Comparison of ENCODE assay signal across 20 cellular contexts in the genomic region with DNA sequence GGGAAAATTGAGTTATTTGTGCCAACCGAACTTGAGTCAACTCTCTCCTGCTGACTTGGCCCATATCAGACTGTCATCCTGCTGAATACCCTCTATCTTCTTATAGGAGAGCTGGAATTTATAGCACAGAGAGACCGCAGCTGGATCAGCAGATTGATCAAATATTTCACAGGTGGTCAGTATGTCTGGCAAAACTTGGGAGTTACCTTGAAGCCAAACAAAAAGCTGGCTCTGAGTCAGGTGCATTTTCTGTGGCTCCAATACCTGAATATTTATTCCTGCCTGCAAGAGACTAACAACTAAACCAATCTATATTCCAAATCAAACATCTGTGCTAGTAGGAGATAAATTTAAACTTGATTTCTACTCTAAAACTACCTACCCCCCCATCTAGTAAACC.
DNase-seq lines count a peak whose midpoint lies in the region; ATAC-seq and TF ChIP-seq lines count a peak whose summit lies in the region.
"Had no signal": no experiment of that assay in that cellular context is flagged by ENCODE, and none has a peak within 500 bp of the region (broad histone marks: within the 10 kb centered on the region; RNA-seq: fewer than 3 reads in every experiment).

No MANE protein-coding gene starts in this region.

- no peak for TF ChIP-seq POLR2A in stomach (IDR thresholded peaks at IDR 0.05)

- H3K36me3 ChIP-seq in stomach (no peaks in the 10 kb centered on the region), MG63 (no peaks in the 10 kb centered on the region)
- H3K36me3 ChIP-seq: BLaER1 had no signal

- H3K9me3 Mint-ChIP-seq in stimulated activated effector memory CD8-positive, alpha-beta T cell treated with anti-CD3 and anti-CD28 coated beads, Interleukin-12 subunit alpha, Interleukin-12 subunit beta, amount 100 ng/mL, for 72 hours, result no peaks in the 10 kb centered on the region
- H3K9me3 Mint-ChIP-seq: CD4-positive, CD25-positive, alpha-beta regulatory T cell; CD8-positive, alpha-beta T cell; H9 had no signal

- H3K4me3 ChIP-seq in stomach, result no peak overlapping the region
- H3K4me3 ChIP-seq in MG63, result no peak overlapping the region
- H3K4me3 ChIP-seq: BLaER1, GM12878, GM23248 had no signal

- H3K4me1 ChIP-seq in stomach, result peaks cover 0 to 33% (median 16%) of the 10 kb centered on the region in 4 donors
- H3K4me1 ChIP-seq: BLaER1 had no signal

- H3K27ac ChIP-seq in VCaP, result peak overlapping the region; percentile 61
- H3K27ac ChIP-seq in stomach, result peak overlapping the region in 2 of 5 donors; percentile 19 to 81
- H3K27ac ChIP-seq: BLaER1, C4-2B, GM23248 had no signal

- DNase-seq in NCI-H146 (lab: John Stamatoyannopoulos, UW) (peak; percentile 83), NCI-H69 (lab: John Stamatoyannopoulos, UW) (peak; percentile 88), stomach (peak; percentile 49), KG1 (lab: John Stamatoyannopoulos, UW) (no peak), MG63 (no peak)
- DNase-seq in stimulated activated effector memory CD8-positive, alpha-beta T cell treated with anti-CD3 and anti-CD28 coated beads, Interleukin-12 subunit alpha, Interleukin-12 subunit beta, amount 100 ng/mL, for 72 hours (ENCODE audit: low spot score in 2 of 2), result no peak
- DNase-seq: CD4-positive, CD25-positive, alpha-beta regulatory T cell; CD8-positive, alpha-beta T cell; DMS 273 treated with DMSO at 0.1 percent for 48 hours; DMS79; EL; GDM1; GM23248; H9 had no signal

- H3K4me3 Mint-ChIP-seq in stimulated activated effector memory CD8-positive, alpha-beta T cell treated with anti-CD3 and anti-CD28 coated beads, Interleukin-12 subunit alpha, Interleukin-12 subunit beta, amount 100 ng/mL, for 72 hours, result no peak overlapping the region
- H3K4me3 Mint-ChIP-seq: B cell; CD4-positive, CD25-positive, alpha-beta regulatory T cell; CD8-positive, alpha-beta T cell; H9 had no signal

- 41 to 58% (median 48%) methylated on average over 2 of the region's 2 CpGs for whole genome bisulfite sequencing in stomach, 5 donors

- intact Hi-C loops in stomach (cut with DNase I; ENCODE audit: low total_unique reads), result no loop called here

- H3K36me3 Mint-ChIP-seq in stimulated activated effector memory CD8-positive, alpha-beta T cell treated with anti-CD3 and anti-CD28 coated beads, Interleukin-12 subunit alpha, Interleukin-12 subunit beta, amount 100 ng/mL, for 72 hours, result no peaks in the 10 kb centered on the region
- H3K36me3 Mint-ChIP-seq: CD4-positive, CD25-positive, alpha-beta regulatory T cell; CD8-positive, alpha-beta T cell had no signal

- no peak for TF ChIP-seq CTCF in VCaP (conservative IDR thresholded peaks at IDR 0.05)
- TF ChIP-seq CTCF in stomach (IDR thresholded peaks at IDR 0.05), result no peak

- H3K9me3 ChIP-seq in stomach, result no peaks in the 10 kb centered on the region
- no peaks in the 10 kb centered on the region for H3K9me3 ChIP-seq in MG63
- H3K9me3 ChIP-seq: BLaER1 had no signal

- no peaks in the 10 kb centered on the region for H3K27me3 ChIP-seq in stomach
- H3K27me3 ChIP-seq in MG63, result no peaks in the 10 kb centered on the region
- H3K27me3 ChIP-seq: BLaER1 had no signal

- TF ChIP-seq EP300 in stomach (IDR thresholded peaks at IDR 0.05), result no peak

- no peak for ATAC-seq in stimulated activated effector memory CD8-positive, alpha-beta T cell treated with anti-CD3 and anti-CD28 coated beads, Interleukin-12 subunit alpha, Interleukin-12 subunit beta, amount 100 ng/mL, for 72 hours
- ATAC-seq: CD8-positive, alpha-beta T cell; GM12878; HCT116 had no signal

- H3K4me1 Mint-ChIP-seq in stimulated activated effector memory CD8-positive, alpha-beta T cell treated with anti-CD3 and anti-CD28 coated beads, Interleukin-12 subunit alpha, Interleukin-12 subunit beta, amount 100 ng/mL, for 72 hours, result no peaks in the 10 kb centered on the region
- H3K4me1 Mint-ChIP-seq: B cell; CD4-positive, CD25-positive, alpha-beta regulatory T cell; H9 had no signal

- no peak overlapping the region for H3K27ac Mint-ChIP-seq in stimulated activated effector memory CD8-positive, alpha-beta T cell treated with anti-CD3 and anti-CD28 coated beads, Interleukin-12 subunit alpha, Interleukin-12 subunit beta, amount 100 ng/mL, for 72 hours
- H3K27ac Mint-ChIP-seq: B cell; CD4-positive, CD25-positive, alpha-beta regulatory T cell; CD8-positive, alpha-beta T cell; H9 had no signal

Comparison
In these comparisons a context has a peak if more than half of its experiments do, and no peak if none do; other contexts are left out.
1. DNase-seq: peak in NCI-H146 (single experiment), NCI-H69 (single experiment) and stomach (single experiment); none in KG1 (single experiment), MG63 (single experiment) and stimulated activated effector memory CD8-positive, alpha-beta T cell treated with anti-CD3 and anti-CD28 coated beads, Interleukin-12 subunit alpha, Interleukin-12 subunit beta, amount 100 ng/mL, for 72 hours (0 of 2).